1 cellular context compared by ENCODE assay signal in the genomic region with DNA sequence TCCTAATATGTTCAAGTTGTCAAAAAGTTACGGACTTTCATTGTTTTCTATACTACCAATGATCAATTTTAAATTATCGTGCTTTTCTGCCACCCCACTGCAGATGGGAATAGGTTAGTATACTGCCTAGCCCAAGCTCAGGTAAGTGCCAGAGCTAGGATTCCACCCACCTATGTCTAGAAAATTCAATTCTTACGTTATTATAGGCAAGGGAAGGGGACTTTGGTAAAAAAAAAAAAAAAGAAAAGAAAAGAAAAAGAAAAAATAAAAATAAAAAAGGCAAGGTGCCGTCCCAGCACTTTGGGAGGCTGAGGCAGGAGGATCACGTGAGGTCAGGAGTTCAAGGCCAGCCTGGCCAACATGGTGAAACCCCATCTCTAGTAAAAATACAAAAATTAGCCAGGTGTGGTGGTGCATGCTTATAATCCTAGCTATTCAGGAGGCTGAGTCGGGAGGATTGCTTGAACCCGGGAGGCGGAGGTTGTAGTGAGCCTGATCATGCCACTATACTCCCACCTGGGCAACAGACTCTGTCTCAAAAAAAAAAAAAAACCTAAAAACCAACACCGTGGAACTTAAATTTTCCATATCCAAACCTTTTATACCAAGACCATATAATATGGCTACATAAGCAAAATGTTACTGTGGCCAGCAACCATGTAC.
A peak's percentile ranks its signal among the peaks of the same experiment; 100 is the strongest.
TF ChIP-seq lines count a peak whose summit lies in the region.

No MANE protein-coding gene starts in this region.

TF ChIP-seq in WTC11, 78 proteins besides CTCF, POLR2A, EP300 and RAD21 (continued from another document):
- TF ChIP-seq AR (CRISPR knock-in tag; IDR thresholded peaks at IDR 0.05), result 0 out of 2 replicates have a peak, but pooled peaks have one; percentile 58
- TF ChIP-seq TP53 (CRISPR knock-in tag; IDR thresholded peaks at IDR 0.05), result no peak
- TF ChIP-seq, protein P1, sequence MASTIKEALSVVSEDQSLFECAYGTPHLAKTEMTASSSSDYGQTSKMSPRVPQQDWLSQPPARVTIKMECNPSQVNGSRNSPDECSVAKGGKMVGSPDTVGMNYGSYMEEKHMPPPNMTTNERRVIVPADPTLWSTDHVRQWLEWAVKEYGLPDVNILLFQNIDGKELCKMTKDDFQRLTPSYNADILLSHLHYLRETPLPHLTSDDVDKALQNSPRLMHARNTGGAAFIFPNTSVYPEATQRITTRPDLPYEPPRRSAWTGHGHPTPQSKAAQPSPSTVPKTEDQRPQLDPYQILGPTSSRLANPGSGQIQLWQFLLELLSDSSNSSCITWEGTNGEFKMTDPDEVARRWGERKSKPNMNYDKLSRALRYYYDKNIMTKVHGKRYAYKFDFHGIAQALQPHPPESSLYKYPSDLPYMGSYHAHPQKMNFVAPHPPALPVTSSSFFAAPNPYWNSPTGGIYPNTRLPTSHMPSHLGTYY (CRISPR knock-in tag; IDR thresholded peaks at IDR 0.05), result 0 out of 2 replicates have a peak, but pooled peaks have one; percentile 15
- TF ChIP-seq GTF2I (CRISPR knock-in tag; conservative IDR thresholded peaks at IDR 0.05), result no peak
- no peak for TF ChIP-seq ZNF219 (CRISPR knock-in tag; IDR thresholded peaks at IDR 0.05; ENCODE audit: borderline replicate concordance)
- TF ChIP-seq FOXJ3 (CRISPR knock-in tag; IDR thresholded peaks at IDR 0.05; ENCODE audit: borderline replicate concordance), result no peak
- TF ChIP-seq KAT7 (CRISPR knock-in tag; IDR thresholded peaks at IDR 0.05; ENCODE audit: borderline replicate concordance), result no peak
- no peak for TF ChIP-seq NR2C2 (CRISPR knock-in tag; IDR thresholded peaks at IDR 0.05)
